In the genomic region with DNA sequence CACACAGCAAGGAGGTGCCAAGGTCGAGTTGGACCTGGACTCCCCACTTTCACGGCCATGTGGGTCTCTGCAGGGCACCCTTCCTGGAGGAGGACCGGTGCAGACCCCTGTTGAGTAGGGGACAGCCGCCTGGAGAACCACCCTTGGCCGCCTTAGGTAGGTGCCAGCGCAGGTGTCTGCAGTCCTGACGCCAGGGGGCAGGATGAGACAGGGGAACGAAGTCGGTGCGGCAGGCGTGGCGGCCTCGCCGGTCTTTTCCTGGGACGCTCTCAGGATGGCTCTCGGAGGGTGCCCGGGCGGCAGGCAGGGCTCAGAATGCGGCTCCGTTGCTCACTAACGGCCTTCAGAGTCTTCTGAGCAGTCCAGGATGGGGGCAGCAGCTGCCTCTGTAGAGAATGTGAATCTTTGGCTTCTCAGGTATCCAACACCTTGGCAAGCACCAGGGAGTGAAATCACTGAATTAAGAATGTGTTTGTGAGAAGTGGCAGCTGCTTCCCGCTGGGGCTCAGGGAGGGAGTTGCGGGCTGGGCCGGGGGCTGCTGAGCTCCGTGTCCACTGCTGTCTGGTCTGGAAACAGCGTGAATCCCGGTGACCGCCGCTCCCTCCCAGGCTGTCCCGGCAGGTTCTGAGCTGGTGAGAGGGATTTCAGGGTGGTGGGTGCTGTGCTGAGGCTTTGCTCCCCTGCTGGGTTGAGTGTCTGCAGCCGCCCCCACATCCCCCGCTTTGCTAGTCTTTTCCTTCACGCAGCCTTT, we compare ENCODE assay signal across 8 cellular contexts. TPM values are rescaled to one million over a fixed set of nuclear protein-coding genes. Genes with fewer than 3 reads are reported as not detected.
A peak's percentile ranks its signal among the peaks of the same experiment; 100 is the strongest.
DNase-seq lines count a peak whose midpoint lies in the region; ATAC-seq and TF ChIP-seq lines count a peak whose summit lies in the region.

No MANE protein-coding gene starts in this region.

- peaks cover 23% of the 10 kb centered on the region for H3K4me1 Mint-ChIP-seq in activated B cell treated with CpG ODN at 0.5 μM for 24 hours

- H3K36me3 ChIP-seq in kidney epithelial cell (ENCODE audit: control insufficient read depth, insufficient read depth, low read length) = no peaks in the 10 kb centered on the region

- no peaks in the 10 kb centered on the region for H3K36me3 Mint-ChIP-seq in activated B cell treated with CpG ODN at 0.5 μM for 24 hours (ENCODE audit: low read depth)

- POLR2A ChIA-PET in activated B cell treated with CpG ODN at 0.5 μM for 24 hours (lab: Charles Lee) = no interaction called here

- H3K4me3 ChIP-seq in cardiac fibroblast (replicated peaks in 1 of 2; ENCODE audit: low read depth in 2 of 2, low read length in 2 of 2) (no peak overlapping the region), kidney epithelial cell (ENCODE audit: low read depth, low read length) (no peak overlapping the region)

- no peaks in the 10 kb centered on the region for H3K9me3 Mint-ChIP-seq in activated B cell treated with CpG ODN at 0.5 μM for 24 hours

- H3K4me3 Mint-ChIP-seq in activated B cell treated with CpG ODN at 0.5 μM for 24 hours = no peak overlapping the region

- TF ChIP-seq CTCF in activated B cell treated with CpG ODN at 0.5 μM for 24 hours (IDR thresholded peaks at IDR 0.05) (peak; percentile 67), cardiac fibroblast (IDR thresholded peaks at IDR 0.05; ENCODE audit: low read depth, low read length) (peak; percentile 72), kidney epithelial cell (IDR thresholded peaks at IDR 0.05; ENCODE audit: insufficient read depth, low read length, poor library complexity, severe bottlenecking) (peak; percentile 92)

- peaks cover 24% of the 10 kb centered on the region for H3K27me3 ChIP-seq in kidney epithelial cell (ENCODE audit: control insufficient read depth, insufficient read depth, low read length)

- H3K27ac Mint-ChIP-seq in activated B cell treated with CpG ODN at 0.5 μM for 24 hours = no peak overlapping the region

- peaks cover 3% of the 10 kb centered on the region for H3K27me3 Mint-ChIP-seq in activated B cell treated with CpG ODN at 0.5 μM for 24 hours

- CTCF ChIA-PET in activated B cell treated with CpG ODN at 0.5 μM for 24 hours (lab: Charles Lee) = interaction anchor here (0.8 to 1.4 kb wide), 6 partner anchors 11 to 1835 kb away, joined by 3 to 10 read pairs (median 3); no protein-coding TSS in a partner anchor

- peak; percentile 92 for ATAC-seq in activated B cell treated with CpG ODN at 0.5 μM for 24 hours (ENCODE audit: low read depth)

- intact Hi-C loops in activated B cell treated with CpG ODN at 0.5 μM for 24 hours (cut with micrococcal nuclease) = loop anchor here (1.0 to 5.0 kb wide), 3 partner anchors 136 to 741 kb away; no protein-coding TSS in a partner anchor

- DNase-seq in AG08395 (ENCODE audit: low spot score) = peak; percentile 57
- peak; percentile 77 for DNase-seq in GM19240 (ENCODE audit: insufficient read length, low spot score)
- DNase-seq in NCI-H1694 treated with DMSO at 0.1 percent for 48 hours (lab: John Stamatoyannopoulos, UW) = peak; percentile 76
- DNase-seq in activated B cell treated with CpG ODN at 0.5 μM for 24 hours = peak; percentile 70
- DNase-seq in cardiac fibroblast (ENCODE audit: low read depth in 2 of 2) = peak; percentile 62 to 63
- peak; percentile 23 for DNase-seq in kidney epithelial cell (ENCODE audit: low read depth)
- DNase-seq in stimulated activated CD4-positive, alpha-beta T cell treated with anti-CD3 and anti-CD28 coated beads, Interleukin-2, amount 100 ng/mL, for 48 hours = peak; percentile 76 to 79
- no peak for DNase-seq in OCI-M2 (lab: John Stamatoyannopoulos, UW; ENCODE audit: unreplicated experiment)

RNA-seq across cellular contexts. Expression of a gene that starts 10.9 kb away (rescaled TPM):
- total RNA-seq in activated B cell treated with CpG ODN at 0.5 μM for 24 hours (26.2 and 27.5 TPM in 2 replicates), kidney epithelial cell (33.1 and 33.3 TPM in 2 replicates)

RNA-seq across cellular contexts. Expression of a gene that starts 53.7 kb away (rescaled TPM):
- total RNA-seq in activated B cell treated with CpG ODN at 0.5 μM for 24 hours (9.3 and 10.5 TPM in 2 replicates), kidney epithelial cell (4.7 and 6.0 TPM in 2 replicates)

RNA-seq across cellular contexts. Expression of a gene that starts 53.9 kb away (rescaled TPM):
- 38.0 and 45.1 TPM in 2 replicates for total RNA-seq in activated B cell treated with CpG ODN at 0.5 μM for 24 hours
- 34.4 and 47.3 TPM in 2 replicates for total RNA-seq in kidney epithelial cell
